In genomic region chr3:71984843-71985594, GRCh38 we compare ENCODE assay signal across 10 cellular contexts.
DNase-seq lines count a peak whose midpoint lies in the region; ATAC-seq, FAIRE-seq and TF ChIP-seq lines count a peak whose summit lies in the region.
"Had no signal": no experiment of that assay in that cellular context is flagged by ENCODE, and none has a peak within 500 bp of the region (broad histone marks: within the 10 kb centered on the region; RNA-seq: fewer than 3 reads in every experiment).

No MANE protein-coding gene starts in this region.

- peak overlapping the region; percentile 84 for H3K27ac Mint-ChIP-seq in activated naive CD4-positive, alpha-beta T cell treated with anti-CD3 and anti-CD28 coated beads for 36 hours

- CTCF ChIA-PET in activated naive CD4-positive, alpha-beta T cell treated with anti-CD3 and anti-CD28 coated beads for 36 hours (lab: Charles Lee): interaction anchor here (0.6 to 2.1 kb wide), 6 partner anchors 25 to 547 kb away, joined by 3 to 13 read pairs (median 3); no protein-coding TSS in a partner anchor
- CTCF ChIA-PET in HepG2 (lab: Yijun Ruan, JAX; ENCODE audit: low intra/inter-chr PET ratio, low total read pairs): no interaction called here

- no peak overlapping the region for H2AFZ ChIP-seq in hepatocyte
- no peak overlapping the region for H2AFZ ChIP-seq in HepG2 (ENCODE audit: low read length)

- no peak overlapping the region for H3K9ac ChIP-seq in HepG2 (ENCODE audit: insufficient read depth, low read depth, low read length)

- intact Hi-C loops in activated naive CD4-positive, alpha-beta T cell treated with anti-CD3 and anti-CD28 coated beads for 36 hours (cut with micrococcal nuclease): loop anchor here (1.0 to 2.0 kb wide), 5 partner anchors 9 to 864 kb away; partner anchors contain the start of gene SHQ1
- intact Hi-C loops in HepG2 (cut with micrococcal nuclease; ENCODE audit: unreplicated experiment): loop anchor here (10.0 kb wide), 1 partner anchor 840 kb away; no protein-coding TSS in a partner anchor

- no peaks in the 10 kb centered on the region for H3K36me3 Mint-ChIP-seq in activated naive CD4-positive, alpha-beta T cell treated with anti-CD3 and anti-CD28 coated beads for 36 hours (ENCODE audit: low read depth)

- 90% methylated on average over 9 of the region's 9 CpGs for WGBS in hepatocyte (ENCODE audit: low lambda C conversion rate, missing lambda C conversion rate)
- 13% methylated on average over 6 of the region's 9 CpGs for WGBS in HepG2 (ENCODE audit: low lambda C conversion rate)

- peaks cover 7% of the 10 kb centered on the region for H3K4me1 ChIP-seq in hepatocyte (ENCODE audit: insufficient read depth)
- H3K4me1 ChIP-seq in HepG2 (ENCODE audit: insufficient read depth, low read length): no peaks in the 10 kb centered on the region
- no peaks in the 10 kb centered on the region for H3K4me1 ChIP-seq in HAP-1

- POLR2A ChIA-PET in HepG2 (lab: Yijun Ruan, JAX): no interaction called here

- H3K4me3 Mint-ChIP-seq in activated naive CD4-positive, alpha-beta T cell treated with anti-CD3 and anti-CD28 coated beads for 36 hours: peak overlapping the region; percentile 48

- ATAC-seq in GM19372 (IDR thresholded peaks at IDR 0.05; ENCODE audit: low read depth, unreplicated experiment) (peak; percentile 87), HG03097 (IDR thresholded peaks at IDR 0.05; ENCODE audit: low FRiP score, unreplicated experiment) (peak; percentile 87), HepG2 (no peak)

- no peak for FAIRE-seq in HepG2 (lab: Jason Lieb, UNC)

- H3K4me2 ChIP-seq in hepatocyte: no peak overlapping the region
- H3K4me2 ChIP-seq in HepG2 (ENCODE audit: low read depth, low read length): no peak overlapping the region

- DNase-seq in GM10266 (ENCODE audit: extremely low spot score) (peak; percentile 49), hepatocyte (ENCODE audit: low spot score) (no peak), HepG2 (ENCODE audit: low spot score) (no peak), NCI-H2171 treated with DMSO at 0.1 percent for 48 hours (lab: John Stamatoyannopoulos, UW) (no peak), HAP-1 (ENCODE audit: low spot score in 2 of 2) (no peak)
- DNase-seq in activated naive CD4-positive, alpha-beta T cell treated with anti-CD3 and anti-CD28 coated beads for 36 hours: peak; percentile 76
- DNase-seq: NCI-H774, spleen had no signal

- no peaks in the 10 kb centered on the region for H3K9me2 ChIP-seq in hepatocyte (replicated peaks; ENCODE audit: insufficient read depth)

- no peaks in the 10 kb centered on the region for H3K36me3 ChIP-seq in hepatocyte (replicated peaks; ENCODE audit: insufficient read depth, low read depth)
- H3K36me3 ChIP-seq in HepG2 (replicated peaks in 1 of 2; ENCODE audit: control insufficient read depth in 1 of 2, insufficient read depth in 2 of 2, low read length in 2 of 2): no peaks in the 10 kb centered on the region
- no peaks in the 10 kb centered on the region for H3K36me3 ChIP-seq in HAP-1 (replicated peaks)
- H3K36me3 ChIP-seq: spleen had no signal

- in situ Hi-C loops in HepG2 (cut with HindIII; ENCODE audit: extremely low pct_ligation_motif_present, low pct_unique_long_range_greater_than_20kb) (no loop called here), HAP-1 (cut with MboI; ENCODE audit: low sequenced_read_pairs) (no loop called here)

- H3K79me2 ChIP-seq in hepatocyte (no peaks in the 10 kb centered on the region), HepG2 (ENCODE audit: insufficient read depth, low read length) (no peaks in the 10 kb centered on the region)

- H3K27me3 ChIP-seq in hepatocyte: no peaks in the 10 kb centered on the region
- H3K27me3 ChIP-seq in HepG2 (ENCODE audit: control insufficient read depth in 1 of 2, insufficient read depth in 2 of 2, low read length in 2 of 2): peaks cover 0 to 3% of the 10 kb centered on the region in 2 experiments; a peak in 3 of 5 replicates
- no peaks in the 10 kb centered on the region for H3K27me3 ChIP-seq in HAP-1 (ENCODE audit: low read depth)

- TF ChIP-seq RAD21 in HepG2 (CRISPR knock-in tag; IDR thresholded peaks at IDR 0.05): no peak

- BruUV-seq in HepG2 (replicated peaks; lab: Mats Ljungman, UMichigan): no TSS peak

- no peak for TF ChIP-seq POLR2A in HepG2 (IDR thresholded peaks at IDR 0.05; ENCODE audit: insufficient read depth in 1 of 2, low read depth in 2 of 2, low read length in 2 of 2)

- H3K9me3 Mint-ChIP-seq in activated naive CD4-positive, alpha-beta T cell treated with anti-CD3 and anti-CD28 coated beads for 36 hours: no peaks in the 10 kb centered on the region

- peaks cover 6% of the 10 kb centered on the region for H3K27me3 Mint-ChIP-seq in activated naive CD4-positive, alpha-beta T cell treated with anti-CD3 and anti-CD28 coated beads for 36 hours (ENCODE audit: low read depth)

- H3K4me3 ChIP-seq in hepatocyte (no peak overlapping the region), HepG2 (replicated peaks in 1 of 3; ENCODE audit: insufficient read depth in 1 of 3, low read depth in 2 of 3, low read length in 3 of 3) (no peak overlapping the region), HAP-1 (no peak overlapping the region)
- H3K4me3 ChIP-seq: spleen had no signal

- H3K27ac ChIP-seq in hepatocyte (no peak overlapping the region), HepG2 (ENCODE audit: extremely low read length, insufficient read depth, low read length) (no peak overlapping the region)

- H4K20me1 ChIP-seq in hepatocyte (ENCODE audit: insufficient read depth, poor library complexity, severe bottlenecking) (no peaks in the 10 kb centered on the region), HepG2 (ENCODE audit: insufficient read depth, low read length) (no peaks in the 10 kb centered on the region)

- no peak for TF ChIP-seq EP300 in HepG2 (IDR thresholded peaks at IDR 0.05; ENCODE audit: low read depth in 2 of 2, low read length in 2 of 2)
- TF ChIP-seq EP300 in HepG2 (CRISPR knock-in tag; IDR thresholded peaks at IDR 0.05; ENCODE audit: borderline replicate concordance): no peak

- H3K9me3 ChIP-seq in hepatocyte (ENCODE audit: low read depth): no peaks in the 10 kb centered on the region
- no peaks in the 10 kb centered on the region for H3K9me3 ChIP-seq in HepG2 (ENCODE audit: low read length)
- no peaks in the 10 kb centered on the region for H3K9me3 ChIP-seq in HAP-1
- H3K9me3 ChIP-seq: spleen had no signal

- TF ChIP-seq CTCF in GM10266 (IDR thresholded peaks at IDR 0.05; ENCODE audit: control insufficient read depth, insufficient read depth, low read depth, missing control alignments) (no peak), hepatocyte (IDR thresholded peaks at IDR 0.05; ENCODE audit: poor library complexity) (no peak), HepG2 (CRISPR knock-in tag; IDR thresholded peaks at IDR 0.05) (no peak)

- peaks cover 43% of the 10 kb centered on the region for H3K4me1 Mint-ChIP-seq in activated naive CD4-positive, alpha-beta T cell treated with anti-CD3 and anti-CD28 coated beads for 36 hours (ENCODE audit: low read depth)

TF ChIP-seq in HepG2, 621 proteins besides CTCF, POLR2A, EP300 and RAD21 (continues in another document):
- TF ChIP-seq SUZ12 (IDR thresholded peaks at IDR 0.05; ENCODE audit: low read depth, low read length): no peak
- no peak for TF ChIP-seq CSRNP2 (CRISPR knock-in tag; conservative IDR thresholded peaks at IDR 0.05; ENCODE audit: low read depth)
- TF ChIP-seq ZNF577 (CRISPR knock-in tag; IDR thresholded peaks at IDR 0.05; ENCODE audit: borderline replicate concordance, low read depth): no peak
- no peak for TF ChIP-seq ZNF777 (CRISPR knock-in tag; IDR thresholded peaks at IDR 0.05)
- no peak for TF ChIP-seq ZFP82 (CRISPR knock-in tag; IDR thresholded peaks at IDR 0.05; ENCODE audit: borderline replicate concordance)
- TF ChIP-seq, protein P1, sequence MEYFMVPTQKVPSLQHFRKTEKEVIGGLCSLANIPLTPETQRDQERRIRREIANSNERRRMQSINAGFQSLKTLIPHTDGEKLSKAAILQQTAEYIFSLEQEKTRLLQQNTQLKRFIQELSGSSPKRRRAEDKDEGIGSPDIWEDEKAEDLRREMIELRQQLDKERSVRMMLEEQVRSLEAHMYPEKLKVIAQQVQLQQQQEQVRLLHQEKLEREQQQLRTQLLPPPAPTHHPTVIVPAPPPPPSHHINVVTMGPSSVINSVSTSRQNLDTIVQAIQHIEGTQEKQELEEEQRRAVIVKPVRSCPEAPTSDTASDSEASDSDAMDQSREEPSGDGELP (IDR thresholded peaks at IDR 0.05; ENCODE audit: borderline replicate concordance, low read depth): no peak
- no peak for TF ChIP-seq ZNF180 (CRISPR knock-in tag; IDR thresholded peaks at IDR 0.05; ENCODE audit: borderline replicate concordance, low read depth)
- no peak for TF ChIP-seq GLMP (CRISPR knock-in tag; IDR thresholded peaks at IDR 0.05; ENCODE audit: borderline replicate concordance)
- no peak for TF ChIP-seq ATF4 (CRISPR knock-in tag; IDR thresholded peaks at IDR 0.05)

Comparison
In these comparisons a context has a peak if more than half of its experiments do, and no peak if none do; other contexts are left out.
1. DNase-seq: peak in GM10266 (single experiment) and activated naive CD4-positive, alpha-beta T cell treated with anti-CD3 and anti-CD28 coated beads for 36 hours (single experiment); none in hepatocyte (single experiment), HepG2 (single experiment), NCI-H2171 treated with DMSO at 0.1 percent for 48 hours (single experiment) and HAP-1 (0 of 2).